ENCODE assay signal across 21 cellular contexts in genomic region chr5:160921714-160922285, GRCh38.
"Had no signal": no experiment of that assay in that cellular context is flagged by ENCODE, and none has a peak within 500 bp of the region (broad histone marks: within the 10 kb centered on the region; RNA-seq: fewer than 3 reads in every experiment).

No MANE protein-coding gene starts in this region.

- ATAC-seq: body of pancreas; foreskin keratinocyte; heart left ventricle; naive thymus-derived CD4-positive, alpha-beta T cell; pancreas; right cardiac atrium had no signal

- H3K9me3 ChIP-seq: body of pancreas, esophagus muscularis mucosa, heart left ventricle, pancreas, suprapubic skin, tibial artery had no signal

- H3K4me1 ChIP-seq: esophagus muscularis mucosa, foreskin keratinocyte, heart left ventricle, tibial artery had no signal

- H3K27ac ChIP-seq: esophagus muscularis mucosa, foreskin keratinocyte, heart left ventricle, pancreas, suprapubic skin, tibial artery had no signal

- H3K36me3 ChIP-seq: esophagus muscularis mucosa, heart left ventricle, pancreas, suprapubic skin, tibial artery had no signal

- H3K27me3 ChIP-seq: body of pancreas, esophagus muscularis mucosa, foreskin keratinocyte, pancreas, tibial artery had no signal

- H3K4me3 ChIP-seq: body of pancreas, esophagus muscularis mucosa, heart left ventricle, pancreas, suprapubic skin, tibial artery had no signal

- DNase-seq: activated CD4-positive, alpha-beta T cell treated with anti-CD3 and anti-CD28 coated beads for 4 hours; activated CD4-positive, alpha-beta T cell treated with anti-CD3 and anti-CD28 coated beads, Interleukin-2, amount 50 U/mL, for 48 hours; activated CD8-positive, alpha-beta memory T cell treated with anti-CD3 and anti-CD28 coated beads for 24 hours; activated effector memory CD4-positive, alpha-beta T cell treated with Interleukin-2 at 50 U/mL for 16 hours; activated naive CD4-positive, alpha-beta T cell treated with Interleukin-2 at 50 U/mL for 16 hours; aorta; body of pancreas; dermis blood vessel endothelial cell; effector CD4-positive, alpha-beta T cell; foreskin keratinocyte; heart left ventricle; naive thymus-derived CD4-positive, alpha-beta T cell; nucleus accumbens; pancreas; right cardiac atrium; stimulated activated CD4-positive, alpha-beta T cell treated with anti-CD3 and anti-CD28 coated beads, Interleukin-15, amount 100 ng/mL, for 24 hours; stimulated activated CD4-positive, alpha-beta T cell treated with anti-CD3 and anti-CD28 coated beads, Interleukin-2, amount 100 ng/mL, for 24 hours; stimulated activated naive CD4-positive, alpha-beta T cell; tibial artery had no signal
